ENCODE assay signal across 18 cellular contexts in genomic region chr21:36603221-36603620, GRCh38.
"Had no signal": no experiment of that assay in that cellular context is flagged by ENCODE, and none has a peak within 500 bp of the region (broad histone marks: within the 10 kb centered on the region; RNA-seq: fewer than 3 reads in every experiment).

No MANE protein-coding gene starts in this region.

- H3K9me3 ChIP-seq: body of pancreas, esophagus squamous epithelium had no signal

- H3K36me3 ChIP-seq: esophagus squamous epithelium, sigmoid colon, spleen, tibial artery had no signal

- ATAC-seq: body of pancreas; effector memory CD8-positive, alpha-beta T cell; left ventricle myocardium superior; SK-N-SH treated with all-trans-retinoic acid at 6 μM for 48 hours; stimulated activated memory B cell treated with anti-CD40 and anti-IgM and Interleukin-4, amounts not matched to agents 10 μg/mL and 1 μg/mL and 100 μg/mL, for 72 hours had no signal

- H3K4me3 Mint-ChIP-seq: activated CD4-positive, alpha-beta memory T cell treated with anti-CD3 and anti-CD28 coated beads for 36 hours; effector memory CD8-positive, alpha-beta T cell; immature natural killer cell; nephron; stimulated activated memory B cell treated with anti-CD40 and anti-IgM and Interleukin-4, amounts not matched to agents 10 μg/mL and 1 μg/mL and 100 μg/mL, for 72 hours had no signal

- H3K4me1 ChIP-seq: body of pancreas, sigmoid colon, spleen, tibial artery had no signal

- H3K36me3 Mint-ChIP-seq: activated CD4-positive, alpha-beta memory T cell treated with anti-CD3 and anti-CD28 coated beads for 36 hours; stimulated activated memory B cell treated with anti-CD40 and anti-IgM and Interleukin-4, amounts not matched to agents 10 μg/mL and 1 μg/mL and 100 μg/mL, for 72 hours had no signal

- H3K27ac Mint-ChIP-seq: activated CD4-positive, alpha-beta memory T cell treated with anti-CD3 and anti-CD28 coated beads for 36 hours; effector memory CD8-positive, alpha-beta T cell; immature natural killer cell; nephron; stimulated activated memory B cell treated with anti-CD40 and anti-IgM and Interleukin-4, amounts not matched to agents 10 μg/mL and 1 μg/mL and 100 μg/mL, for 72 hours had no signal

- DNase-seq: activated CD4-positive, alpha-beta memory T cell treated with anti-CD3 and anti-CD28 coated beads for 36 hours; body of pancreas; effector memory CD8-positive, alpha-beta T cell; esophagus squamous epithelium; immature natural killer cell; kidney glomerular epithelial cell; left ventricle myocardium superior; nucleus accumbens; SIG-M5; sigmoid colon; spleen; stimulated activated CD4-positive, alpha-beta T cell treated with anti-CD3 and anti-CD28 coated beads, Interleukin-4, amount 100 ng/mL, for 4 hours; T-helper 1 cell; T-helper 9 cell; tibial artery had no signal

- H3K4me1 Mint-ChIP-seq: immature natural killer cell; nephron; stimulated activated memory B cell treated with anti-CD40 and anti-IgM and Interleukin-4, amounts not matched to agents 10 μg/mL and 1 μg/mL and 100 μg/mL, for 72 hours had no signal

- H3K27ac ChIP-seq: body of pancreas, esophagus squamous epithelium, sigmoid colon, spleen, tibial artery had no signal

- H3K4me3 ChIP-seq: body of pancreas, esophagus squamous epithelium, sigmoid colon, spleen, tibial artery had no signal

- H3K27me3 ChIP-seq: body of pancreas had no signal
